ENCODE assay signal across 22 cellular contexts in the genomic region with DNA sequence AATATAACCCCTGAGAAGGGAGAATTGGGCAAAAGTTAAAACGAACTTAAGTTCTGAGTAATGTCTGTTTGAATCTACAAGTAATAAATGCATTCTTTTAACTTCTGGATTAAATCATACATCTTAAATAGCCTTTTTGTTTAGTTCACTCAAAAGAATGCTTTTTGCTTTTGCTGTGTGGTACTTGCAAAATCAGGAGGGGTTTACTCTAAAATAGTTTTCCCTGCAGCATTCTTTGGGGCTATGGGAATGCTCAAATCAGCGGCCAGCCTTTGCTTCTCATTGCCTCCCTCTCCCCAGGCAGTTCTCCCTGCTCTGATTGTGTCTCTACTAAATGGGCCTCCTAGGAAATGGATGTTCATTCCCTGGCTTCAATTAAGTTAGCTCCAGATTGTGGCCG. TPM values are rescaled to one million over a fixed set of nuclear protein-coding genes. Genes with fewer than 3 reads are reported as not detected.
A peak's percentile ranks its signal among the peaks of the same experiment; 100 is the strongest.
DNase-seq lines count a peak whose midpoint lies in the region; ATAC-seq and TF ChIP-seq lines count a peak whose summit lies in the region.
"Had no signal": no experiment of that assay in that cellular context is flagged by ENCODE, and none has a peak within 500 bp of the region (broad histone marks: within the 10 kb centered on the region; RNA-seq: fewer than 3 reads in every experiment).

No MANE protein-coding gene starts in this region.

- H3K4me3 ChIP-seq in GM23248: 0 out of 2 replicates have a peak overlapping the region, but pooled peaks have one; percentile 4
- no peak overlapping the region for H3K4me3 ChIP-seq in dorsolateral prefrontal cortex
- H3K4me3 ChIP-seq in muscle layer of duodenum (ENCODE audit: low read depth in 1 of 2, low read length in 2 of 2): no peak overlapping the region
- no peak overlapping the region for H3K4me3 ChIP-seq in urinary bladder (ENCODE audit: low read depth, low read length)
- H3K4me3 ChIP-seq: BLaER1, colonic mucosa, testis had no signal

- H3K9me3 ChIP-seq in GM23248 (ENCODE audit: low read depth) (no peaks in the 10 kb centered on the region), muscle layer of duodenum (ENCODE audit: control insufficient read depth in 1 of 2, low read length in 2 of 2) (no peaks in the 10 kb centered on the region)
- H3K9me3 ChIP-seq: BLaER1, colonic mucosa, testis had no signal

- peak overlapping the region; percentile 52 for H3K27ac ChIP-seq in GM23248
- peak overlapping the region in 48 of 59 donors; percentile 2 to 76 (median 46) for H3K27ac ChIP-seq in dorsolateral prefrontal cortex
- peak overlapping the region; percentile 6 for H3K27ac ChIP-seq in muscle layer of duodenum (ENCODE audit: low read length)
- H3K27ac ChIP-seq in urinary bladder (ENCODE audit: low read depth): peak overlapping the region; percentile 0
- H3K27ac ChIP-seq: BLaER1, colonic mucosa, testis had no signal

- no peak overlapping the region for H2AFZ ChIP-seq in GM23248

- H3F3A ChIP-seq in GM23248 (ENCODE audit: insufficient read depth): peaks cover 22% of the 10 kb centered on the region

- DNase-seq in GM23248: peak; percentile 46
- DNase-seq in dorsolateral prefrontal cortex: no peak
- no peak for DNase-seq in activated CD8-positive, alpha-beta memory T cell treated with anti-CD3 and anti-CD28 coated beads, Interleukin-2, amount 10 ng/mL, durations not matched to agents 7 days and 5 days
- no peak for DNase-seq in NCI-H1092 treated with DMSO at 0.1 percent for 48 hours (lab: John Stamatoyannopoulos, UW)
- DNase-seq in NCI-H82 (lab: John Stamatoyannopoulos, UW): no peak
- DNase-seq: activated B cell treated with CpG ODN at 0.5 μM for 24 hours; activated CD4-positive, alpha-beta memory T cell treated with anti-CD3 and anti-CD28 coated beads, Interleukin-2, amount 10 ng/mL, durations not matched to agents 7 days and 5 days; activated naive CD4-positive, alpha-beta T cell treated with anti-CD3 and anti-CD28 coated beads, Interleukin-2, amount 50 U/mL, for 16 hours; activated T-cell treated with anti-CD3 and anti-CD28 coated beads, Interleukin-2, amount 50 U/mL, for 4 hours; colonic mucosa; left cardiac atrium; NCI-H2171; NCI-H748 treated with DMSO at 0.1 percent for 48 hours; SIG-M5; testis had no signal

- ATAC-seq in activated CD8-positive, alpha-beta memory T cell treated with anti-CD3 and anti-CD28 coated beads, Interleukin-2, amount 10 ng/mL, durations not matched to agents 7 days and 5 days: no peak
- ATAC-seq: activated T-cell treated with anti-CD3 and anti-CD28 coated beads, Interleukin-2, amount 50 U/mL, for 4 hours; left cardiac atrium had no signal

- no peaks in the 10 kb centered on the region for H3K27me3 Mint-ChIP-seq in activated CD8-positive, alpha-beta memory T cell treated with anti-CD3 and anti-CD28 coated beads, Interleukin-2, amount 10 ng/mL, durations not matched to agents 7 days and 5 days
- H3K27me3 Mint-ChIP-seq: activated B cell treated with CpG ODN at 0.5 μM for 24 hours; activated CD4-positive, alpha-beta memory T cell treated with anti-CD3 and anti-CD28 coated beads, Interleukin-2, amount 10 ng/mL, durations not matched to agents 7 days and 5 days had no signal

- peaks cover 19% of the 10 kb centered on the region for H3K4me1 Mint-ChIP-seq in activated CD8-positive, alpha-beta memory T cell treated with anti-CD3 and anti-CD28 coated beads, Interleukin-2, amount 10 ng/mL, durations not matched to agents 7 days and 5 days

- H3K36me3 ChIP-seq in GM23248 (ENCODE audit: low read depth) (no peaks in the 10 kb centered on the region), muscle layer of duodenum (ENCODE audit: control insufficient read depth in 1 of 2, insufficient read depth in 2 of 2, low read length in 2 of 2) (peaks cover 0 to 5% of the 10 kb centered on the region in 2 donors), urinary bladder (ENCODE audit: insufficient read depth) (no peaks in the 10 kb centered on the region)
- H3K36me3 ChIP-seq: BLaER1, colonic mucosa had no signal

- in situ Hi-C loops in GM23248 (cut with MboI): no loop called here

- peak overlapping the region; percentile 21 for H3K4me2 ChIP-seq in GM23248 (ENCODE audit: unreplicated experiment)
- H3K4me2 ChIP-seq: BLaER1 had no signal

- H3K27me3 ChIP-seq in GM23248 (replicated peaks; ENCODE audit: insufficient read depth) (no peaks in the 10 kb centered on the region), dorsolateral prefrontal cortex (no peaks in the 10 kb centered on the region), muscle layer of duodenum (ENCODE audit: low read depth, low read length) (no peaks in the 10 kb centered on the region)
- H3K27me3 ChIP-seq: BLaER1, colonic mucosa, testis had no signal

- H4K20me1 ChIP-seq in GM23248 (ENCODE audit: insufficient read depth): no peaks in the 10 kb centered on the region
- H4K20me1 ChIP-seq: BLaER1 had no signal

- WGBS in GM23248 (ENCODE audit: low coverage in 1 of 2, low lambda C conversion rate in 2 of 2, missing lambda C conversion rate in 2 of 2), 2 experiments: 7 to 14% methylated on average over 3 of the region's 3 CpGs
- 55% methylated on average over 3 of the region's 3 CpGs for WGBS in urinary bladder

- H3K4me1 ChIP-seq in GM23248 (ENCODE audit: insufficient read depth) (peaks cover 22% of the 10 kb centered on the region), muscle layer of duodenum (ENCODE audit: control insufficient read depth in 1 of 2, insufficient read depth in 2 of 2, low read length in 2 of 2) (peaks cover 0 to 7% of the 10 kb centered on the region in 2 donors), urinary bladder (ENCODE audit: insufficient read depth) (no peaks in the 10 kb centered on the region)
- H3K4me1 ChIP-seq: colonic mucosa, testis had no signal

- CTCF ChIA-PET in activated CD8-positive, alpha-beta memory T cell treated with anti-CD3 and anti-CD28 coated beads, Interleukin-2, amount 10 ng/mL, durations not matched to agents 7 days and 5 days (lab: Charles Lee): interaction anchor here (1.0 kb wide), 1 partner anchor 10 kb away, joined by 4 read pairs; no protein-coding TSS in a partner anchor

- no peak overlapping the region for H3K27ac Mint-ChIP-seq in activated CD8-positive, alpha-beta memory T cell treated with anti-CD3 and anti-CD28 coated beads, Interleukin-2, amount 10 ng/mL, durations not matched to agents 7 days and 5 days
- H3K27ac Mint-ChIP-seq: activated B cell treated with CpG ODN at 0.5 μM for 24 hours; activated CD4-positive, alpha-beta memory T cell treated with anti-CD3 and anti-CD28 coated beads, Interleukin-2, amount 10 ng/mL, durations not matched to agents 7 days and 5 days had no signal

- H3K36me3 Mint-ChIP-seq in activated CD8-positive, alpha-beta memory T cell treated with anti-CD3 and anti-CD28 coated beads, Interleukin-2, amount 10 ng/mL, durations not matched to agents 7 days and 5 days: no peaks in the 10 kb centered on the region

- no peak for TF ChIP-seq CTCF in dorsolateral prefrontal cortex (IDR thresholded peaks at IDR 0.05 in 54 of 56, conservative IDR thresholded peaks at IDR 0.05 in 2 of 56; ENCODE audit: low read depth in 1 of 56, partially characterized antibody in 56 of 56)

- H3K4me3 Mint-ChIP-seq in activated CD8-positive, alpha-beta memory T cell treated with anti-CD3 and anti-CD28 coated beads, Interleukin-2, amount 10 ng/mL, durations not matched to agents 7 days and 5 days: no peak overlapping the region
- H3K4me3 Mint-ChIP-seq: activated B cell treated with CpG ODN at 0.5 μM for 24 hours; activated CD4-positive, alpha-beta memory T cell treated with anti-CD3 and anti-CD28 coated beads, Interleukin-2, amount 10 ng/mL, durations not matched to agents 7 days and 5 days; activated T-cell treated with anti-CD3 and anti-CD28 coated beads, Interleukin-2, amount 50 U/mL, for 4 hours had no signal

- no peaks in the 10 kb centered on the region for H3K9me3 Mint-ChIP-seq in activated CD8-positive, alpha-beta memory T cell treated with anti-CD3 and anti-CD28 coated beads, Interleukin-2, amount 10 ng/mL, durations not matched to agents 7 days and 5 days (ENCODE audit: low read depth)
- H3K9me3 Mint-ChIP-seq: activated B cell treated with CpG ODN at 0.5 μM for 24 hours; activated CD4-positive, alpha-beta memory T cell treated with anti-CD3 and anti-CD28 coated beads, Interleukin-2, amount 10 ng/mL, durations not matched to agents 7 days and 5 days; activated T-cell treated with anti-CD3 and anti-CD28 coated beads, Interleukin-2, amount 50 U/mL, for 4 hours had no signal

- intact Hi-C loops in dorsolateral prefrontal cortex (cut with DNase I): no loop called here

- peak overlapping the region; percentile 13; the same call in 1 of the 2 replicates for H3K9ac ChIP-seq in GM23248
- H3K9ac ChIP-seq: BLaER1 had no signal

- H3K79me2 ChIP-seq in GM23248 (ENCODE audit: insufficient read depth): peaks cover 76% of the 10 kb centered on the region

- no peaks in the 10 kb centered on the region for H3K9me2 ChIP-seq in GM23248 (ENCODE audit: insufficient read depth)

RNA-seq across cellular contexts. Expression of a gene that starts 4.3 kb away (rescaled TPM):
- 29.2 and 47.0 TPM in 2 replicates for total RNA-seq in GM23248 (2014; rRNA removed; shearing (Covaris generic))
- polyA plus RNA-seq in GM23248 (2016; fragmentation: Nextera tagmentation; extraction: Ambion mirVana): 39.4 and 42.6 TPM in 2 replicates
- total RNA-seq in dorsolateral prefrontal cortex: 10 to 100 TPM in 111 of 120 experiments, 1 to 10 TPM in 9; 7.2 to 29.2 (median 15.9) TPM
- 24.3 TPM for total RNA-seq in urinary bladder
- 22.8 TPM for polyA plus RNA-seq in urinary bladder
- 1 to 10 TPM; 7.5 to 7.8 TPM for total RNA-seq in activated CD8-positive, alpha-beta memory T cell treated with anti-CD3 and anti-CD28 coated beads, Interleukin-2, amount 10 ng/mL, durations not matched to agents 7 days and 5 days

RNA-seq across cellular contexts. Expression of a gene that starts 17.9 kb away (rescaled TPM):
- 27.6 and 35.3 TPM in 2 replicates for total RNA-seq in GM23248 (2014; rRNA removed; shearing (Covaris generic))
- polyA plus RNA-seq in GM23248 (2016; fragmentation: Nextera tagmentation; extraction: Ambion mirVana) (38.4 and 40.3 TPM in 2 replicates), urinary bladder (12.0 TPM)
- total RNA-seq in dorsolateral prefrontal cortex (10 to 100 TPM in 114 of 120 experiments, 1 to 10 TPM in 6; 7.0 to 28.4 (median 14.3) TPM), urinary bladder (27.4 TPM)
- 10 to 100 TPM; 43.4 to 49.2 TPM for total RNA-seq in activated CD8-positive, alpha-beta memory T cell treated with anti-CD3 and anti-CD28 coated beads, Interleukin-2, amount 10 ng/mL, durations not matched to agents 7 days and 5 days

RNA-seq across cellular contexts. Expression of a gene that starts 18.0 kb away (rescaled TPM):
- total RNA-seq in GM23248 (2014; rRNA removed; shearing (Covaris generic)): 12.4 and 23.9 TPM in 2 replicates
- 15.4 TPM in 2 replicates for polyA plus RNA-seq in GM23248 (2016; fragmentation: Nextera tagmentation; extraction: Ambion mirVana)
- total RNA-seq in dorsolateral prefrontal cortex: 1 to 10 TPM in 47 of 120 experiments, under 1 TPM in 71, not detected in 2; 0.18 to 3.6 (median 0.89) TPM
- total RNA-seq in urinary bladder: 6.2 TPM
- polyA plus RNA-seq in urinary bladder: 0.49 TPM
- 100 to 1,000 TPM; 130 to 155 TPM for total RNA-seq in activated CD8-positive, alpha-beta memory T cell treated with anti-CD3 and anti-CD28 coated beads, Interleukin-2, amount 10 ng/mL, durations not matched to agents 7 days and 5 days

RNA-seq across cellular contexts. Expression of a gene that starts 38.1 kb away (rescaled TPM):
- total RNA-seq in GM23248 (2014; rRNA removed; shearing (Covaris generic)): not detected in 2 replicates
- polyA plus RNA-seq in GM23248 (2016; fragmentation: Nextera tagmentation; extraction: Ambion mirVana): not detected in 2 replicates
- not detected for total RNA-seq in dorsolateral prefrontal cortex
- not detected for total RNA-seq in urinary bladder
- polyA plus RNA-seq in urinary bladder: not detected
- under 1 TPM in 1 of 2 experiments, not detected in 1; 0.67 TPM for total RNA-seq in activated CD8-positive, alpha-beta memory T cell treated with anti-CD3 and anti-CD28 coated beads, Interleukin-2, amount 10 ng/mL, durations not matched to agents 7 days and 5 days
- total RNA-seq: activated B cell treated with CpG ODN at 0.5 μM for 24 hours; activated T-cell treated with anti-CD3 and anti-CD28 coated beads, Interleukin-2, amount 50 U/mL, for 4 hours; colonic mucosa; G401; glomerular endothelial cell; left cardiac atrium; LHCN-M2; mesenteric fat pad had no signal

Comparison
In these comparisons a context has a peak if more than half of its experiments do, and no peak if none do; other contexts are left out.
1. H3K27ac ChIP-seq: peak in every context shown above with its lines; median percentile 52 in GM23248; 46 in dorsolateral prefrontal cortex; 6 in muscle layer of duodenum; 0 in urinary bladder.